10 cellular contexts compared by ENCODE assay signal in the genomic region with DNA sequence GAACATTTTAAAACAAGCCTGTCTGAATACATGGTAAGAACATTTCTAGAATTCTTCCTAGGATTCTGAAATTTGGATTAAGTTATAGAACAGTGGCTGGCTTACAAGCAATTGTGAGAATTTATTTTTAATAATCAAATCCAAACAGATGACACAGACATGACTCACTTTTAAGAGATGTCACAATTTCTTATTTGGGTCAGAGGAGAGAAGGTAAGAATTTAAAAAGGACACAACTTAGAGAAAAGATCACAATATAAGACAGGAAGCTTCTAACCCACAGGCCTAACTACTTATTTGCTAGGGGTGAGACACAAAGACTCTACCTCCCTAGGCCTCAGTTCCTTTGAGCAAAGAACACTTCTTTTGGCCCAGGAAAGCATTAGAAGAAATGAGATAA. TPM values are rescaled to one million over a fixed set of nuclear protein-coding genes. Genes with fewer than 3 reads are reported as not detected.
DNase-seq lines count a peak whose midpoint lies in the region; ATAC-seq and TF ChIP-seq lines count a peak whose summit lies in the region.
"Had no signal": no experiment of that assay in that cellular context is flagged by ENCODE, and none has a peak within 500 bp of the region (broad histone marks: within the 10 kb centered on the region; RNA-seq: fewer than 3 reads in every experiment).

No MANE protein-coding gene starts in this region.

- CTCF ChIA-PET in PC-9 (lab: Charles Lee) = no interaction called here
- CTCF ChIA-PET in naive thymus-derived CD4-positive, alpha-beta T cell (lab: Charles Lee) = interaction anchor here (0.7 kb wide), 1 partner anchor 169 kb away, joined by 3 read pairs; no protein-coding TSS in a partner anchor

- BruUV-seq in PC-9 (replicated peaks; lab: Mats Ljungman, UMichigan) = no TSS peak

- no peaks in the 10 kb centered on the region for H4K20me1 ChIP-seq in PC-9 (ENCODE audit: insufficient read depth)

- no peaks in the 10 kb centered on the region for H3K27me3 ChIP-seq in PC-9 (ENCODE audit: insufficient read depth, low read depth)
- H3K27me3 ChIP-seq in naive thymus-derived CD4-positive, alpha-beta T cell (ENCODE audit: control insufficient read depth in 2 of 2, insufficient read depth in 2 of 2, low read length in 2 of 2) = no peaks in the 10 kb centered on the region

- peak overlapping the region in 4 of 10 donors; percentile 13 to 35 (median 28) for H3K4me3 Mint-ChIP-seq in naive thymus-derived CD4-positive, alpha-beta T cell
- H3K4me3 Mint-ChIP-seq: naive B cell had no signal

- H3K9me3 Mint-ChIP-seq in naive thymus-derived CD4-positive, alpha-beta T cell = no peaks in the 10 kb centered on the region
- H3K9me3 Mint-ChIP-seq: naive B cell had no signal

- no peaks in the 10 kb centered on the region for H3K9me3 ChIP-seq in PC-9 (ENCODE audit: insufficient read depth, low read depth)
- no peaks in the 10 kb centered on the region for H3K9me3 ChIP-seq in naive thymus-derived CD4-positive, alpha-beta T cell (ENCODE audit: control insufficient read depth in 2 of 3, low read length in 3 of 3)

- H3K36me3 Mint-ChIP-seq in naive thymus-derived CD4-positive, alpha-beta T cell = peaks cover 10 to 49% (median 22%) of the 10 kb centered on the region in 5 donors

- TF ChIP-seq CTCF in PC-9 (conservative IDR thresholded peaks at IDR 0.05) (no peak), cardiac fibroblast (IDR thresholded peaks at IDR 0.05; ENCODE audit: low read depth, low read length) (no peak), omental fat pad (IDR thresholded peaks at IDR 0.05) (no peak)

- H3K27ac ChIP-seq in PC-9 = peak overlapping the region; percentile 49
- no peak overlapping the region for H3K27ac ChIP-seq in naive thymus-derived CD4-positive, alpha-beta T cell (ENCODE audit: low read depth, low read length)

- peaks cover 38% of the 10 kb centered on the region for H3K36me3 ChIP-seq in PC-9 (ENCODE audit: low read depth)
- H3K36me3 ChIP-seq in naive thymus-derived CD4-positive, alpha-beta T cell (ENCODE audit: control insufficient read depth in 2 of 3, insufficient read depth in 3 of 3, low read length in 3 of 3) = peaks cover 27 to 89% (median 28%) of the 10 kb centered on the region in 3 experiments

- POLR2A ChIA-PET in PC-9 (lab: Charles Lee; ENCODE audit: unreplicated experiment) = interaction anchor here (0.5 to 0.6 kb wide), 4 partner anchors 33 to 1106 kb away, joined by 3 to 15 read pairs (median 4); a partner anchor contains a TSS
- POLR2A ChIA-PET in naive thymus-derived CD4-positive, alpha-beta T cell (lab: Charles Lee) = interaction anchor here (1.9 kb wide), 1 partner anchor 33 kb away, joined by 6 read pairs; a partner anchor contains a TSS

- peaks cover 20% of the 10 kb centered on the region for H3F3A ChIP-seq in PC-9 (ENCODE audit: insufficient read depth, low read depth)

- peak overlapping the region in 8 of 9 donors; percentile 7 to 87 (median 56) for H3K27ac Mint-ChIP-seq in naive thymus-derived CD4-positive, alpha-beta T cell

- no peaks in the 10 kb centered on the region for H3K27me3 Mint-ChIP-seq in naive thymus-derived CD4-positive, alpha-beta T cell
- H3K27me3 Mint-ChIP-seq: naive B cell had no signal

- intact Hi-C loops in PC-9 (cut with micrococcal nuclease; ENCODE audit: unreplicated experiment) = no loop called here
- intact Hi-C loops in naive thymus-derived CD4-positive, alpha-beta T cell (cut with micrococcal nuclease) = no loop called here

- H3K4me1 Mint-ChIP-seq in naive thymus-derived CD4-positive, alpha-beta T cell = peaks cover 8 to 29% (median 20%) of the 10 kb centered on the region in 7 donors

- no peaks in the 10 kb centered on the region for H3K79me2 ChIP-seq in PC-9 (ENCODE audit: low read depth)

- peaks cover 18% of the 10 kb centered on the region for H3K4me1 ChIP-seq in PC-9 (replicated peaks; ENCODE audit: insufficient read depth)
- H3K4me1 ChIP-seq in naive thymus-derived CD4-positive, alpha-beta T cell (ENCODE audit: control insufficient read depth in 2 of 2, insufficient read depth in 2 of 2, low read length in 2 of 2) = no peaks in the 10 kb centered on the region

- no peak overlapping the region for H3K4me3 ChIP-seq in PC-9
- H3K4me3 ChIP-seq in cardiac fibroblast (replicated peaks in 1 of 2; ENCODE audit: low read depth in 2 of 2, low read length in 2 of 2) = no peak overlapping the region
- no peak overlapping the region for H3K4me3 ChIP-seq in naive thymus-derived CD4-positive, alpha-beta T cell (ENCODE audit: low read length)

- peak; percentile 47 for DNase-seq in EL
- peak in 1 of 2 experiments; percentile 79 for DNase-seq in PC-9
- peak; percentile 46 to 77 for DNase-seq in cardiac fibroblast (ENCODE audit: low read depth in 2 of 2)
- DNase-seq in naive thymus-derived CD4-positive, alpha-beta T cell = no peak
- no peak for DNase-seq in NCI-H1048 (lab: John Stamatoyannopoulos, UW)
- DNase-seq in omental fat pad (ENCODE audit: low spot score) = no peak
- DNase-seq: KBM-7, naive B cell had no signal

- H2AFZ ChIP-seq in PC-9 = no peak overlapping the region

- H3K9me2 ChIP-seq in PC-9 (ENCODE audit: insufficient read depth) = no peaks in the 10 kb centered on the region

- no peak for ATAC-seq in naive thymus-derived CD4-positive, alpha-beta T cell
- ATAC-seq in HG03460 (IDR thresholded peaks at IDR 0.05; ENCODE audit: unreplicated experiment) (no peak), omental fat pad (ENCODE audit: low FRiP score) (no peak)
- ATAC-seq: Panc1 had no signal

- peak overlapping the region; percentile 48 for H3K4me2 ChIP-seq in PC-9

RNA-seq across cellular contexts. Expression of a gene that starts 32.7 kb away (rescaled TPM):
- total RNA-seq in PC-9 (2021) (39.5 and 42.9 TPM in 2 replicates), omental fat pad (10 to 100 TPM; 49.2 to 93.8 (median 66.1) TPM)
- total RNA-seq in naive thymus-derived CD4-positive, alpha-beta T cell = 100 to 1,000 TPM in 1 of 5 experiments, 10 to 100 TPM in 4; 62.1 to 101 (median 97.4) TPM
- 10 to 100 TPM in 1 of 2 donors, 1 to 10 TPM in 1; 8.0 to 10.1 TPM for polyA plus RNA-seq in naive thymus-derived CD4-positive, alpha-beta T cell

RNA-seq across cellular contexts. Expression of a gene that starts 32.8 kb away (rescaled TPM):
- total RNA-seq in PC-9 (2021) = 40.5 and 52.4 TPM in 2 replicates
- total RNA-seq in naive thymus-derived CD4-positive, alpha-beta T cell = 10 to 100 TPM in 2 of 5 experiments, 1 to 10 TPM in 3; 6.5 to 11.4 (median 8.3) TPM
- polyA plus RNA-seq in naive thymus-derived CD4-positive, alpha-beta T cell = 10 to 100 TPM; 17.5 to 17.7 TPM
- 10 to 100 TPM; 25.7 to 38.9 (median 36.2) TPM for total RNA-seq in omental fat pad

Comparison
In these comparisons a context has a peak if more than half of its experiments do, and no peak if none do; other contexts are left out.
1. DNase-seq: peak in EL (single experiment) and cardiac fibroblast (2 of 2); none in naive thymus-derived CD4-positive, alpha-beta T cell (0 of 9), NCI-H1048 (single experiment) and omental fat pad (single experiment).